Comparison of ENCODE assay signal across 27 cellular contexts in genomic region chr6:168002812-168003211, GRCh38. TPM values are rescaled to one million over a fixed set of nuclear protein-coding genes. Genes with fewer than 3 reads are reported as not detected.
"Had no signal": no experiment of that assay in that cellular context is flagged by ENCODE, and none has a peak within 500 bp of the region (broad histone marks: within the 10 kb centered on the region; RNA-seq: fewer than 3 reads in every experiment).

No MANE protein-coding gene starts in this region.

- DNase-seq: activated CD4-positive, alpha-beta memory T cell treated with anti-CD3 and anti-CD28 coated beads for 36 hours; activated CD4-positive, alpha-beta T cell treated with anti-CD3 and anti-CD28 coated beads, Interleukin-2, amount 10 ng/mL, durations not matched to agents 7 days and 5 days; activated CD4-positive, CD25-positive, alpha-beta regulatory T cell; activated CD8-positive, alpha-beta memory T cell treated with anti-CD3 and anti-CD28 coated beads for 24 hours; activated gamma-delta T cell; activated naive CD4-positive, alpha-beta T cell treated with anti-CD3 and anti-CD28 coated beads for 36 hours; activated naive CD8-positive, alpha-beta T cell treated with anti-CD3 and anti-CD28 coated beads for 36 hours; activated T-cell treated with anti-CD3 and anti-CD28 coated beads, Interleukin-2, amount 50 U/mL, for 48 hours; brain microvascular endothelial cell; NCI-H1105; NCI-H1436 treated with DMSO at 0.1 percent for 48 hours; NCI-H187; NCI-H2081; NCI-H510A treated with DMSO at 0.1 percent for 48 hours; NCI-H69; NK-92 treated with Interleukin-12 subunit alpha and Interleukin-12 subunit beta, amount 100 ng/mL, for 24 hours; SIG-M5; T-cell; T-helper 2 cell; T1000 had no signal

- H3K27me3 Mint-ChIP-seq: activated CD4-positive, alpha-beta T cell treated with anti-CD3 and anti-CD28 coated beads, Interleukin-2, amount 10 ng/mL, durations not matched to agents 7 days and 5 days; activated T-helper 17 cell treated with anti-CD3 and anti-CD28 coated beads, Interleukin-2, amount 50 U/mL, for 72 hours had no signal

- H3K4me1 Mint-ChIP-seq: activated CD4-positive, alpha-beta T cell treated with anti-CD3 and anti-CD28 coated beads, Interleukin-2, amount 10 ng/mL, durations not matched to agents 7 days and 5 days; activated naive CD8-positive, alpha-beta T cell treated with anti-CD3 and anti-CD28 coated beads for 36 hours; activated T-helper 17 cell treated with anti-CD3 and anti-CD28 coated beads, Interleukin-2, amount 50 U/mL, for 72 hours had no signal

- H3K27ac ChIP-seq: brain microvascular endothelial cell, cardiac muscle cell, KMS-11, SK-N-MC had no signal

- H3K4me2 ChIP-seq: KMS-11 had no signal

- H3K27me3 ChIP-seq: brain microvascular endothelial cell, cardiac muscle cell had no signal

- ATAC-seq: activated T-helper 17 cell treated with anti-CD3 and anti-CD28 coated beads, Interleukin-2, amount 50 U/mL, for 72 hours; T-cell had no signal

- H3K36me3 ChIP-seq: brain microvascular endothelial cell, cardiac muscle cell had no signal

- H3K4me3 Mint-ChIP-seq: activated CD4-positive, alpha-beta memory T cell treated with anti-CD3 and anti-CD28 coated beads for 36 hours; activated CD4-positive, alpha-beta T cell treated with anti-CD3 and anti-CD28 coated beads, Interleukin-2, amount 10 ng/mL, durations not matched to agents 7 days and 5 days; activated naive CD4-positive, alpha-beta T cell treated with anti-CD3 and anti-CD28 coated beads for 36 hours; activated naive CD8-positive, alpha-beta T cell treated with anti-CD3 and anti-CD28 coated beads for 36 hours; activated T-helper 17 cell treated with anti-CD3 and anti-CD28 coated beads, Interleukin-2, amount 50 U/mL, for 72 hours; T-cell had no signal

- H3K36me3 Mint-ChIP-seq: activated CD4-positive, alpha-beta memory T cell treated with anti-CD3 and anti-CD28 coated beads for 36 hours; activated naive CD8-positive, alpha-beta T cell treated with anti-CD3 and anti-CD28 coated beads for 36 hours; T-cell had no signal

- H3K9me3 Mint-ChIP-seq: activated CD4-positive, alpha-beta T cell treated with anti-CD3 and anti-CD28 coated beads, Interleukin-2, amount 10 ng/mL, durations not matched to agents 7 days and 5 days; activated naive CD4-positive, alpha-beta T cell treated with anti-CD3 and anti-CD28 coated beads for 36 hours; activated naive CD8-positive, alpha-beta T cell treated with anti-CD3 and anti-CD28 coated beads for 36 hours; activated T-helper 17 cell treated with anti-CD3 and anti-CD28 coated beads, Interleukin-2, amount 50 U/mL, for 72 hours; T-cell had no signal

- H3K4me3 ChIP-seq: cardiac muscle cell, SK-N-MC had no signal

- FAIRE-seq: RCC 7860, TTC549 had no signal

- H3K27ac Mint-ChIP-seq: activated CD4-positive, alpha-beta memory T cell treated with anti-CD3 and anti-CD28 coated beads for 36 hours; activated CD4-positive, alpha-beta T cell treated with anti-CD3 and anti-CD28 coated beads, Interleukin-2, amount 10 ng/mL, durations not matched to agents 7 days and 5 days; activated naive CD4-positive, alpha-beta T cell treated with anti-CD3 and anti-CD28 coated beads for 36 hours; activated naive CD8-positive, alpha-beta T cell treated with anti-CD3 and anti-CD28 coated beads for 36 hours; activated T-helper 17 cell treated with anti-CD3 and anti-CD28 coated beads, Interleukin-2, amount 50 U/mL, for 72 hours; T-cell had no signal

- H3K9ac ChIP-seq: KMS-11 had no signal

RNA-seq across cellular contexts. Expression of gene KIF25, which starts 5.3 kb away (rescaled TPM):
- total RNA-seq: activated CD4-positive, alpha-beta memory T cell treated with anti-CD3 and anti-CD28 coated beads for 36 hours; activated CD4-positive, alpha-beta T cell treated with anti-CD3 and anti-CD28 coated beads, Interleukin-2, amount 10 ng/mL, durations not matched to agents 7 days and 5 days; activated naive CD4-positive, alpha-beta T cell treated with anti-CD3 and anti-CD28 coated beads for 36 hours; activated naive CD8-positive, alpha-beta T cell treated with anti-CD3 and anti-CD28 coated beads for 36 hours; MCF 10A; T-cell had no signal
